38 cellular contexts compared by ENCODE assay signal in the genomic region with DNA sequence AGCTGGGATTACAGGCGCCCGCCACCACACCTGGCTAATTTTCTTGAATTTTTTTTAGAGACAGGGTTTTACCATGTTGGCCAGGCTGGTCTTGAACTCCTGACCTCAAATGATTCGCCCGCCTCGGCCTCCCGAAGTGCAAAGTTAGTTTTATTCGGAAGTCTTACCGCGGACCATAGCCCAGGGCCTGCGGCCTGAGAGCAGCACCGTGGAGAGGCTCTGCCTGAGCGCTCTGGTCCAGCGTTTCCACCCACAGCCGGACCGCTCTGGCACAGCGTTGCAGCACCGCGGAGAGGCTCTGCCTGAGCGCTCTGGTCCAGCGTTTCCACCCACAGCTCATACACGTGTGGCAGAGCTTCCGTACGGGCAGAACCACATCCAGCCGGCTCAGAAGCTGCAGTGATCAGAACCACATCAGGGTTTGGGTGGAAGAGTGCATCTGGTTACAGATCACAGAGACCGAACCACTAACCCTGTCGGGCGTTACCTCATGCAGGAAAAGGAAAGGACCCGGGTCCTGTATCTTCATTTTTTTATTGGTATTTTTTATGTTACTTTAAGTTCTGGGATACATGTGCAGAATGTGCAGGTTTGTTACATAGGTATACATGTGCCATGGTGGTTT.
"Had no signal": no experiment of that assay in that cellular context is flagged by ENCODE, and none has a peak within 500 bp of the region (broad histone marks: within the 10 kb centered on the region; RNA-seq: fewer than 3 reads in every experiment).

No MANE protein-coding gene starts in this region.

- H3K4me3 Mint-ChIP-seq: activated naive CD4-positive, alpha-beta T cell treated with anti-CD3 and anti-CD28 coated beads for 36 hours; activated naive CD4-positive, alpha-beta T cell treated with anti-CD3 and anti-CD28 coated beads, Interleukin-2, amount 50 U/mL, for 24 hours; activated naive CD8-positive, alpha-beta T cell; activated naive CD8-positive, alpha-beta T cell treated with anti-CD3 and anti-CD28 coated beads for 36 hours; activated naive CD8-positive, alpha-beta T cell treated with anti-CD3 and anti-CD28 coated beads, Interleukin-2, amount 10 ng/mL, durations not matched to agents 7 days and 5 days; activated naive CD8-positive, alpha-beta T cell treated with anti-CD3 and anti-CD28 coated beads, Interleukin-2, amount 50 U/mL, for 24 hours; activated T-cell treated with anti-CD3 and anti-CD28 coated beads, Interleukin-2, amount 50 U/mL, for 24 hours; activated T-cell treated with anti-CD3 and anti-CD28 coated beads, Interleukin-2, amount 50 U/mL, for 4 hours; activated T-cell treated with anti-CD3 and anti-CD28 coated beads, Interleukin-2, amount 50 U/mL, for 72 hours; activated T-helper 1 cell treated with anti-CD3 and anti-CD28 coated beads, Interleukin-12 subunit alpha, Interleukin-12 subunit beta, Interleukin-2, Interleukin-4 antibody, amounts not matched to agents 30 ng/mL and 10 ng/mL and 1 ng/mL, durations not matched to agents 14 hours and 24 hours and 36 hours; activated T-helper 17 cell treated with anti-CD3 and anti-CD28 coated beads, Interleukin-2, amount 50 U/mL, for 72 hours; brain; central memory CD8-positive, alpha-beta T cell had no signal

- H3K9me3 ChIP-seq: adrenal gland, ascending aorta, body of pancreas, breast epithelium had no signal

- H3K4me1 ChIP-seq: adrenal gland, ascending aorta, body of pancreas, breast epithelium had no signal

- H3K27me3 Mint-ChIP-seq: activated naive CD4-positive, alpha-beta T cell treated with anti-CD3 and anti-CD28 coated beads, Interleukin-2, amount 50 U/mL, for 24 hours; activated naive CD8-positive, alpha-beta T cell treated with anti-CD3 and anti-CD28 coated beads, Interleukin-2, amount 10 ng/mL, durations not matched to agents 7 days and 5 days had no signal

- H3K36me3 Mint-ChIP-seq: activated naive CD4-positive, alpha-beta T cell treated with anti-CD3 and anti-CD28 coated beads, Interleukin-2, amount 50 U/mL, for 24 hours; activated naive CD4-positive, alpha-beta T cell treated with anti-CD3 and anti-CD28 coated beads, Interleukin-2, amount 50 U/mL, for 72 hours; activated naive CD8-positive, alpha-beta T cell; activated naive CD8-positive, alpha-beta T cell treated with anti-CD3 and anti-CD28 coated beads for 36 hours; activated naive CD8-positive, alpha-beta T cell treated with anti-CD3 and anti-CD28 coated beads, Interleukin-2, amount 10 ng/mL, durations not matched to agents 7 days and 5 days had no signal

- H3K4me3 ChIP-seq: adrenal gland, ascending aorta, body of pancreas, breast epithelium, cardiac muscle cell had no signal

- DNase-seq: activated effector memory CD4-positive, alpha-beta T cell treated with anti-CD3 and anti-CD28 coated beads, Interleukin-2, amount 50 U/mL, for 16 hours; activated effector memory CD4-positive, alpha-beta T cell treated with Interleukin-2 at 50 U/mL for 16 hours; activated gamma-delta T cell; activated gamma-delta T cell treated with Interleukin-2 at 50 U/mL for 16 hours; activated naive CD4-positive, alpha-beta T cell; activated naive CD4-positive, alpha-beta T cell treated with anti-CD3 and anti-CD28 coated beads for 36 hours; activated naive CD4-positive, alpha-beta T cell treated with anti-CD3 and anti-CD28 coated beads, Interleukin-2, amount 50 U/mL, for 16 hours; activated naive CD4-positive, alpha-beta T cell treated with Interleukin-2 at 50 U/mL for 16 hours; activated naive CD8-positive, alpha-beta T cell treated with anti-CD3 and anti-CD28 coated beads for 36 hours; activated naive CD8-positive, alpha-beta T cell treated with anti-CD3 and anti-CD28 coated beads, Interleukin-2, amount 10 ng/mL, durations not matched to agents 7 days and 5 days; activated naive CD8-positive, alpha-beta T cell treated with anti-CD3 and anti-CD28 coated beads, Interleukin-2, amount 50 U/mL, for 24 hours; activated T-cell treated with anti-CD3 and anti-CD28 coated beads for 4 hours; activated T-cell treated with anti-CD3 and anti-CD28 coated beads, Interleukin-2, amount 50 U/mL, for 1 hour; activated T-cell treated with anti-CD3 and anti-CD28 coated beads, Interleukin-2, amount 50 U/mL, for 24 hours; activated T-cell treated with anti-CD3 and anti-CD28 coated beads, Interleukin-2, amount 50 U/mL, for 4 hours; activated T-cell treated with anti-CD3 and anti-CD28 coated beads, Interleukin-2, amount 50 U/mL, for 48 hours; activated T-cell treated with anti-CD3 and anti-CD28 coated beads, Interleukin-2, amount 50 U/mL, for 72 hours; adrenal gland; amniotic stem cell; amygdala; anterior cingulate cortex; aorta; body of pancreas; brain microvascular endothelial cell; caudate nucleus; central memory CD4-positive, alpha-beta T cell; cerebellar nuclear complex had no signal

- H3K27ac Mint-ChIP-seq: activated naive CD4-positive, alpha-beta T cell treated with anti-CD3 and anti-CD28 coated beads for 36 hours; activated naive CD4-positive, alpha-beta T cell treated with anti-CD3 and anti-CD28 coated beads, Interleukin-2, amount 50 U/mL, for 24 hours; activated naive CD4-positive, alpha-beta T cell treated with anti-CD3 and anti-CD28 coated beads, Interleukin-2, amount 50 U/mL, for 72 hours; activated naive CD8-positive, alpha-beta T cell; activated naive CD8-positive, alpha-beta T cell treated with anti-CD3 and anti-CD28 coated beads for 36 hours; activated naive CD8-positive, alpha-beta T cell treated with anti-CD3 and anti-CD28 coated beads, Interleukin-2, amount 50 U/mL, for 24 hours; activated T-cell treated with anti-CD3 and anti-CD28 coated beads, Interleukin-2, amount 50 U/mL, for 24 hours; activated T-cell treated with anti-CD3 and anti-CD28 coated beads, Interleukin-2, amount 50 U/mL, for 72 hours; activated T-helper 1 cell treated with anti-CD3 and anti-CD28 coated beads, Interleukin-12 subunit alpha, Interleukin-12 subunit beta, Interleukin-2, Interleukin-4 antibody, amounts not matched to agents 30 ng/mL and 10 ng/mL and 1 ng/mL, durations not matched to agents 14 hours and 24 hours and 36 hours; activated T-helper 17 cell treated with anti-CD3 and anti-CD28 coated beads, Interleukin-2, amount 50 U/mL, for 72 hours; activated T-helper 2 cell treated with anti-CD3 and anti-CD28 coated beads, Interferon-gamma antibody, Interleukin-2, Interleukin-4, amounts not matched to agents 10 μg/mL and 5 μg/mL and 100 μg/mL, durations not matched to agents 14 hours and 24 hours and 36 hours; brain had no signal

- H3K4me1 Mint-ChIP-seq: activated naive CD4-positive, alpha-beta T cell treated with anti-CD3 and anti-CD28 coated beads, Interleukin-2, amount 50 U/mL, for 24 hours; activated naive CD8-positive, alpha-beta T cell treated with anti-CD3 and anti-CD28 coated beads for 36 hours; activated naive CD8-positive, alpha-beta T cell treated with anti-CD3 and anti-CD28 coated beads, Interleukin-2, amount 10 ng/mL, durations not matched to agents 7 days and 5 days; activated naive CD8-positive, alpha-beta T cell treated with anti-CD3 and anti-CD28 coated beads, Interleukin-2, amount 50 U/mL, for 24 hours; activated T-helper 17 cell treated with anti-CD3 and anti-CD28 coated beads, Interleukin-2, amount 50 U/mL, for 72 hours; central memory CD8-positive, alpha-beta T cell had no signal

- ATAC-seq: activated naive CD4-positive, alpha-beta T cell treated with anti-CD3 and anti-CD28 coated beads, Interleukin-2, amount 50 U/mL, for 72 hours; activated naive CD8-positive, alpha-beta T cell treated with anti-CD3 and anti-CD28 coated beads, Interleukin-2, amount 50 U/mL, for 24 hours; activated T-cell treated with anti-CD3 and anti-CD28 coated beads, Interleukin-2, amount 50 U/mL, for 4 hours; activated T-cell treated with anti-CD3 and anti-CD28 coated beads, Interleukin-2, amount 50 U/mL, for 72 hours; activated T-helper 17 cell treated with anti-CD3 and anti-CD28 coated beads, Interleukin-2, amount 50 U/mL, for 72 hours; body of pancreas had no signal

- H3K27me3 ChIP-seq: ascending aorta, body of pancreas, brain microvascular endothelial cell had no signal

- H3K36me3 ChIP-seq: adrenal gland, ascending aorta, brain microvascular endothelial cell, breast epithelium, cardiac muscle cell had no signal

- H3K27ac ChIP-seq: adrenal gland, ascending aorta, body of pancreas, brain microvascular endothelial cell, breast epithelium, cardiac muscle cell had no signal

- H3K9me3 Mint-ChIP-seq: activated naive CD4-positive, alpha-beta T cell treated with anti-CD3 and anti-CD28 coated beads for 36 hours; activated naive CD4-positive, alpha-beta T cell treated with anti-CD3 and anti-CD28 coated beads, Interleukin-2, amount 50 U/mL, for 24 hours; activated naive CD4-positive, alpha-beta T cell treated with anti-CD3 and anti-CD28 coated beads, Interleukin-2, amount 50 U/mL, for 72 hours; activated naive CD8-positive, alpha-beta T cell treated with anti-CD3 and anti-CD28 coated beads for 36 hours; activated naive CD8-positive, alpha-beta T cell treated with anti-CD3 and anti-CD28 coated beads, Interleukin-2, amount 10 ng/mL, durations not matched to agents 7 days and 5 days; activated naive CD8-positive, alpha-beta T cell treated with anti-CD3 and anti-CD28 coated beads, Interleukin-2, amount 50 U/mL, for 24 hours; activated T-cell treated with anti-CD3 and anti-CD28 coated beads, Interleukin-2, amount 50 U/mL, for 24 hours; activated T-cell treated with anti-CD3 and anti-CD28 coated beads, Interleukin-2, amount 50 U/mL, for 4 hours; activated T-cell treated with anti-CD3 and anti-CD28 coated beads, Interleukin-2, amount 50 U/mL, for 72 hours; activated T-helper 1 cell treated with anti-CD3 and anti-CD28 coated beads, Interleukin-12 subunit alpha, Interleukin-12 subunit beta, Interleukin-2, Interleukin-4 antibody, amounts not matched to agents 30 ng/mL and 10 ng/mL and 1 ng/mL, durations not matched to agents 14 hours and 24 hours and 36 hours; activated T-helper 17 cell treated with anti-CD3 and anti-CD28 coated beads, Interleukin-2, amount 50 U/mL, for 72 hours; activated T-helper 2 cell treated with anti-CD3 and anti-CD28 coated beads, Interferon-gamma antibody, Interleukin-2, Interleukin-4, amounts not matched to agents 10 μg/mL and 5 μg/mL and 100 μg/mL, durations not matched to agents 14 hours and 24 hours and 36 hours; central memory CD8-positive, alpha-beta T cell had no signal
